Comparison of ENCODE assay signal across 15 cellular contexts in the genomic region with DNA sequence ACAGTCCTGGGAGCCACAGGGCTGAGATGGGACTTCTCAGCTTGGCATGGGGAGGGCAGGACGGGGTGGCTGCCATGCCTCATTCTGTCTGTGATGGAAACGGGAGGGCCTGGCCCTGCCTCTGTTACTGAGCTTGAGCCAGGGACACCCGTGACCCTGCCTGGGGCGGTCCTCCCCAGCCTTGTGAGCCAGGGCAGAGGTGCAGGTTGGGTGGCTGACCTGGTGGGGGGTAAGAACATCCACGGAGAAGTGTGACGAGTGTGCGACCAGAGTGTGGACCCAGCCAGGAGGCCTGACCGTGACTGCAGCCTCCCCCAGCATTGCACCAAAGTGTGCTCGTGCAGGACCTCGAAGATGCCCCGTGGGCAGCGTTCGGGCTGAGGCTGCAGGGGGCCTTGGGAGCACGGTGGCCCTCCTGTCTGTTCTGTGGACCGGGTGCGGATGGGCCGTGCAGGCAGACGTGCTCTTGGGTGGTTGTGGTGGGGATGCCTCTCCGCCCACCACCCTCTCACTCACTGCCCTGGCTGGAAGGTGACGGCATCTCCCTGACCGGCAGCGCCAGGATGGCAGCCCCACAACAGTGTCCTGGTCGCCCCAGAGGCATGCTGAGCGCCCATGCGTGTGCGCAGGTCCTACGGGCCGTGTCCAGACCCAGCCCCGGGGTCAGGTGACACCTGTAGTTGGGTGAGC. TPM values are rescaled to one million over a fixed set of nuclear protein-coding genes. Genes with fewer than 3 reads are reported as not detected.
DNase-seq lines count a peak whose midpoint lies in the region; ATAC-seq and TF ChIP-seq lines count a peak whose summit lies in the region.
"Had no signal": no experiment of that assay in that cellular context is flagged by ENCODE, and none has a peak within 500 bp of the region (broad histone marks: within the 10 kb centered on the region; RNA-seq: fewer than 3 reads in every experiment).

No MANE protein-coding gene starts in this region.

- no peaks in the 10 kb centered on the region for H3K27me3 Mint-ChIP-seq in activated naive CD4-positive, alpha-beta T cell treated with anti-CD3 and anti-CD28 coated beads for 36 hours (ENCODE audit: low read depth)
- H3K27me3 Mint-ChIP-seq in activated naive CD4-positive, alpha-beta T cell treated with anti-CD3 and anti-CD28 coated beads, Interleukin-2, amount 10 ng/mL, durations not matched to agents 7 days and 5 days, result no peaks in the 10 kb centered on the region
- no peaks in the 10 kb centered on the region for H3K27me3 Mint-ChIP-seq in naive thymus-derived CD4-positive, alpha-beta T cell
- H3K27me3 Mint-ChIP-seq: activated naive CD8-positive, alpha-beta T cell had no signal

- 62% methylated on average over 3 of the region's 29 CpGs for WGBS in esophagus muscularis mucosa
- WGBS in thyroid gland, 2 donors, result 71 to 74% methylated on average over 18 to 27 of the region's 29 CpGs

- H3K27ac ChIP-seq in esophagus muscularis mucosa (replicated peaks in 1 of 4) (peak overlapping the region; percentile 76 to 84 (median 81)), thyroid gland (peak overlapping the region in 2 of 3 donors; percentile 6 to 72)
- no peak overlapping the region for H3K27ac ChIP-seq in naive thymus-derived CD4-positive, alpha-beta T cell (ENCODE audit: low read depth, low read length)
- H3K27ac ChIP-seq: parathyroid adenoma, VCaP had no signal

- no peak for DNase-seq in activated naive CD4-positive, alpha-beta T cell treated with anti-CD3 and anti-CD28 coated beads for 36 hours
- no peak for DNase-seq in activated naive CD4-positive, alpha-beta T cell treated with anti-CD3 and anti-CD28 coated beads, Interleukin-2, amount 10 ng/mL, durations not matched to agents 7 days and 5 days
- DNase-seq in esophagus muscularis mucosa (ENCODE audit: extremely low spot score) (no peak), thyroid gland (peak in 1 of 2 donors; percentile 69), foreskin melanocyte (no peak)
- DNase-seq in naive thymus-derived CD4-positive, alpha-beta T cell, result no peak
- DNase-seq: cerebellar nuclear complex, COR-L47, NCI-H187, NCI-H524 had no signal

- H3K4me3 Mint-ChIP-seq in activated naive CD4-positive, alpha-beta T cell treated with anti-CD3 and anti-CD28 coated beads for 36 hours, result no peak overlapping the region
- no peak overlapping the region for H3K4me3 Mint-ChIP-seq in activated naive CD4-positive, alpha-beta T cell treated with anti-CD3 and anti-CD28 coated beads, Interleukin-2, amount 10 ng/mL, durations not matched to agents 7 days and 5 days
- H3K4me3 Mint-ChIP-seq in naive thymus-derived CD4-positive, alpha-beta T cell, result peak overlapping the region in 4 of 10 donors; percentile 4 to 69 (median 41)
- H3K4me3 Mint-ChIP-seq: activated naive CD8-positive, alpha-beta T cell had no signal

- CTCF ChIA-PET in activated naive CD4-positive, alpha-beta T cell treated with anti-CD3 and anti-CD28 coated beads for 36 hours (lab: Charles Lee), result no interaction called here
- CTCF ChIA-PET in activated naive CD4-positive, alpha-beta T cell treated with anti-CD3 and anti-CD28 coated beads, Interleukin-2, amount 10 ng/mL, durations not matched to agents 7 days and 5 days (lab: Charles Lee), result no interaction called here
- CTCF ChIA-PET in naive thymus-derived CD4-positive, alpha-beta T cell (lab: Charles Lee), result no interaction called here

- peak overlapping the region; percentile 22 to 38 (median 27) for H3K4me3 ChIP-seq in esophagus muscularis mucosa
- no peak overlapping the region for H3K4me3 ChIP-seq in naive thymus-derived CD4-positive, alpha-beta T cell (ENCODE audit: low read length)
- H3K4me3 ChIP-seq in thyroid gland (replicated peaks in 1 of 3), result no peak overlapping the region

- TF ChIP-seq POLR2A in esophagus muscularis mucosa (IDR thresholded peaks at IDR 0.05; ENCODE audit: low read depth) (no peak), thyroid gland (IDR thresholded peaks at IDR 0.05) (no peak)

- H3K4me1 ChIP-seq in esophagus muscularis mucosa, result peaks cover 98 to 100% (median 100%) of the 10 kb centered on the region in 4 donors
- H3K4me1 ChIP-seq in naive thymus-derived CD4-positive, alpha-beta T cell (ENCODE audit: control insufficient read depth in 2 of 2, insufficient read depth in 2 of 2, low read length in 2 of 2), result peaks cover 18 to 79% of the 10 kb centered on the region in 2 donors
- peaks cover 76 to 98% of the 10 kb centered on the region in 2 donors for H3K4me1 ChIP-seq in thyroid gland
- H3K4me1 ChIP-seq: parathyroid adenoma had no signal

- H3K9me3 ChIP-seq in esophagus muscularis mucosa (no peaks in the 10 kb centered on the region), thyroid gland (no peaks in the 10 kb centered on the region)
- H3K9me3 ChIP-seq in naive thymus-derived CD4-positive, alpha-beta T cell (ENCODE audit: control insufficient read depth in 2 of 3, low read length in 3 of 3), result no peaks in the 10 kb centered on the region

- peak overlapping the region; percentile 63 for H3K27ac Mint-ChIP-seq in activated naive CD4-positive, alpha-beta T cell treated with anti-CD3 and anti-CD28 coated beads for 36 hours
- no peak overlapping the region for H3K27ac Mint-ChIP-seq in activated naive CD4-positive, alpha-beta T cell treated with anti-CD3 and anti-CD28 coated beads, Interleukin-2, amount 10 ng/mL, durations not matched to agents 7 days and 5 days
- peak overlapping the region in 7 of 9 donors; percentile 31 to 88 (median 61) for H3K27ac Mint-ChIP-seq in naive thymus-derived CD4-positive, alpha-beta T cell
- H3K27ac Mint-ChIP-seq: activated naive CD8-positive, alpha-beta T cell had no signal

- TF ChIP-seq CTCF in esophagus muscularis mucosa (IDR thresholded peaks at IDR 0.05) (no peak), thyroid gland (IDR thresholded peaks at IDR 0.05) (no peak)

- no peaks in the 10 kb centered on the region for H3K27me3 ChIP-seq in esophagus muscularis mucosa
- H3K27me3 ChIP-seq in naive thymus-derived CD4-positive, alpha-beta T cell (ENCODE audit: control insufficient read depth in 2 of 2, insufficient read depth in 2 of 2, low read length in 2 of 2), result no peaks in the 10 kb centered on the region
- no peaks in the 10 kb centered on the region for H3K27me3 ChIP-seq in thyroid gland

- intact Hi-C loops in activated naive CD4-positive, alpha-beta T cell treated with anti-CD3 and anti-CD28 coated beads for 36 hours (cut with micrococcal nuclease), result no loop called here
- intact Hi-C loops in esophagus muscularis mucosa (cut with DNase I), result no loop called here
- intact Hi-C loops in naive thymus-derived CD4-positive, alpha-beta T cell (cut with micrococcal nuclease), result loop anchor here in 1 of 2 donors (2.0 kb wide), 1 partner anchor 15 kb away; no protein-coding TSS in a partner anchor
- intact Hi-C loops in thyroid gland (cut with DNase I), result loop anchor here (5.0 kb wide), 1 partner anchor 36 kb away; no protein-coding TSS in a partner anchor

- H3K9me3 Mint-ChIP-seq in activated naive CD4-positive, alpha-beta T cell treated with anti-CD3 and anti-CD28 coated beads for 36 hours, result no peaks in the 10 kb centered on the region
- peaks cover 5% of the 10 kb centered on the region for H3K9me3 Mint-ChIP-seq in activated naive CD4-positive, alpha-beta T cell treated with anti-CD3 and anti-CD28 coated beads, Interleukin-2, amount 10 ng/mL, durations not matched to agents 7 days and 5 days
- H3K9me3 Mint-ChIP-seq in naive thymus-derived CD4-positive, alpha-beta T cell, result no peaks in the 10 kb centered on the region

- no peak for TF ChIP-seq EP300 in esophagus muscularis mucosa (IDR thresholded peaks at IDR 0.05)

- ATAC-seq in naive thymus-derived CD4-positive, alpha-beta T cell, result peak; percentile 6
- ATAC-seq in HG02852 (IDR thresholded peaks at IDR 0.05; ENCODE audit: unreplicated experiment) (no peak), SK-N-SH treated with all-trans-retinoic acid at 6 μM for 48 hours (no peak)

- H3K36me3 ChIP-seq in esophagus muscularis mucosa, result peaks cover 0 to 6% (median 2%) of the 10 kb centered on the region in 4 donors
- peaks cover 0 to 12% (median 0%) of the 10 kb centered on the region in 3 experiments for H3K36me3 ChIP-seq in naive thymus-derived CD4-positive, alpha-beta T cell (ENCODE audit: control insufficient read depth in 2 of 3, insufficient read depth in 3 of 3, low read length in 3 of 3)
- H3K36me3 ChIP-seq in thyroid gland, result no peaks in the 10 kb centered on the region

- peaks cover 75% of the 10 kb centered on the region for H3K4me1 Mint-ChIP-seq in activated naive CD4-positive, alpha-beta T cell treated with anti-CD3 and anti-CD28 coated beads for 36 hours (ENCODE audit: low read depth)
- H3K4me1 Mint-ChIP-seq in activated naive CD4-positive, alpha-beta T cell treated with anti-CD3 and anti-CD28 coated beads, Interleukin-2, amount 10 ng/mL, durations not matched to agents 7 days and 5 days, result peaks cover 30% of the 10 kb centered on the region
- peaks cover 17 to 83% (median 46%) of the 10 kb centered on the region in 7 donors for H3K4me1 Mint-ChIP-seq in naive thymus-derived CD4-positive, alpha-beta T cell

- POLR2A ChIA-PET in naive thymus-derived CD4-positive, alpha-beta T cell (lab: Charles Lee), result interaction anchor here (0.6 to 1.2 kb wide), 2 partner anchors 21 to 40 kb away, joined by 3 read pairs; no protein-coding TSS in a partner anchor

- peaks cover 7% of the 10 kb centered on the region for H3K36me3 Mint-ChIP-seq in activated naive CD4-positive, alpha-beta T cell treated with anti-CD3 and anti-CD28 coated beads for 36 hours (ENCODE audit: low read depth)
- peaks cover 25% of the 10 kb centered on the region for H3K36me3 Mint-ChIP-seq in activated naive CD4-positive, alpha-beta T cell treated with anti-CD3 and anti-CD28 coated beads, Interleukin-2, amount 10 ng/mL, durations not matched to agents 7 days and 5 days
- peaks cover 0 to 10% (median 6%) of the 10 kb centered on the region in 5 donors for H3K36me3 Mint-ChIP-seq in naive thymus-derived CD4-positive, alpha-beta T cell

TF ChIP-seq in SK-N-SH treated with all-trans-retinoic acid at 6 μM for 48 hours, 23 proteins besides CTCF, POLR2A, EP300 and RAD21:
- TF ChIP-seq ZNF8 (CRISPR knock-in tag; IDR thresholded peaks at IDR 0.05) (no peak), ISL1 (CRISPR knock-in tag; IDR thresholded peaks at IDR 0.05) (no peak), OSR1 (CRISPR knock-in tag; IDR thresholded peaks at IDR 0.05) (no peak), TOX (CRISPR knock-in tag; IDR thresholded peaks at IDR 0.05; ENCODE audit: borderline replicate concordance) (no peak), ARNTL (CRISPR knock-in tag; IDR thresholded peaks at IDR 0.05; ENCODE audit: borderline replicate concordance, low read depth) (no peak), PPARA (CRISPR knock-in tag; IDR thresholded peaks at IDR 0.05; ENCODE audit: borderline replicate concordance) (no peak)

RNA-seq across cellular contexts. Expression of gene SKI, which starts 45.4 kb away (rescaled TPM):
- 10 to 100 TPM; 25.5 to 26.3 TPM for total RNA-seq in activated naive CD4-positive, alpha-beta T cell treated with anti-CD3 and anti-CD28 coated beads for 36 hours
- total RNA-seq in esophagus muscularis mucosa (100 to 1,000 TPM in 2 of 4 donors, 10 to 100 TPM in 2; 70.1 to 190 (median 124) TPM), thyroid gland (10 to 100 TPM; 31.4 to 59.6 (median 39.9) TPM)
- 100 to 1,000 TPM in 2 of 5 experiments, 10 to 100 TPM in 3; 63.4 to 278 (median 97.9) TPM for total RNA-seq in naive thymus-derived CD4-positive, alpha-beta T cell
- under 1 TPM; 0.61 to 0.92 TPM for polyA plus RNA-seq in naive thymus-derived CD4-positive, alpha-beta T cell

Comparison
In these comparisons a context has a peak if more than half of its experiments do, and no peak if none do; other contexts are left out.
1. H3K4me3 ChIP-seq: peak in esophagus muscularis mucosa (4 of 4); none in naive thymus-derived CD4-positive, alpha-beta T cell (single experiment) and thyroid gland (0 of 3).